Comparison of ENCODE assay signal across 9 cellular contexts in the genomic region with DNA sequence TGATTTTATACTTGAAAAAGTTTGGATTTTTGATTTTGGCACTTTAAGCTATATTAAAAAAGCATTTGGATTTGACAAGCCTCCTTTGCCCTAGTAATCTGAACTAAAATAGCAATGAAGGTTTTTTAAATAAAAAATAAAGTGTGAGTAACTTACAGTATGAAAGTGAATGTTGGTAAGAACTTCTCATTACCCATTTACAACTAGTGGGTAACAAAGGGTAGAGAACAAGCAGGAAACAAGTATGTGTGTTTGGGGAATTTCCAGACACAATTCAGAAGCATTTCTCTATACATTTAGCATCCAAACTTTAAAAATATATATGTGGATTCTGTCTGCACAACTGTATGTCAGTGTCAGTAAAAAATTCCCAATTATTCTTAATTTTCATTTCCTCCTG. TPM values are rescaled to one million over a fixed set of nuclear protein-coding genes. Genes with fewer than 3 reads are reported as not detected.
DNase-seq lines count a peak whose midpoint lies in the region; ATAC-seq and TF ChIP-seq lines count a peak whose summit lies in the region.
"Had no signal": no experiment of that assay in that cellular context is flagged by ENCODE, and none has a peak within 500 bp of the region (broad histone marks: within the 10 kb centered on the region; RNA-seq: fewer than 3 reads in every experiment).

No MANE protein-coding gene starts in this region.

- DNase-seq in BJ (ENCODE audit: low read depth) (no peak), activated B cell treated with CpG ODN at 0.5 μM for 24 hours (no peak), immature natural killer cell (no peak), mucosa of gallbladder (ENCODE audit: low spot score) (no peak), NCI-H1092 treated with DMSO at 0.1 percent for 48 hours (lab: John Stamatoyannopoulos, UW) (no peak), GDM1 (lab: John Stamatoyannopoulos, UW) (no peak), NCI-H526 treated with DMSO at 0.1 percent for 48 hours (lab: John Stamatoyannopoulos, UW) (no peak)
- DNase-seq: hypothalamus had no signal

- TF ChIP-seq CTCF in BJ (IDR thresholded peaks at IDR 0.05; ENCODE audit: insufficient read depth, low read depth, low read length), result no peak
- no peak for TF ChIP-seq CTCF in activated B cell treated with CpG ODN at 0.5 μM for 24 hours (IDR thresholded peaks at IDR 0.05)

- no peaks in the 10 kb centered on the region for H3K27me3 ChIP-seq in BJ (ENCODE audit: control insufficient read depth, insufficient read depth, low read length)

- CTCF ChIA-PET in BJ (lab: Yijun Ruan, JAX) (interaction anchor here (1.4 kb wide), 1 partner anchor 223 kb away, joined by 4 read pairs; no protein-coding TSS in a partner anchor), activated B cell treated with CpG ODN at 0.5 μM for 24 hours (lab: Charles Lee) (no interaction called here)

- peaks cover 7% of the 10 kb centered on the region for H3K36me3 Mint-ChIP-seq in activated B cell treated with CpG ODN at 0.5 μM for 24 hours (ENCODE audit: low read depth)
- H3K36me3 Mint-ChIP-seq in immature natural killer cell, result no peaks in the 10 kb centered on the region

- ATAC-seq in GM18873 (IDR thresholded peaks at IDR 0.05; ENCODE audit: low FRiP score, unreplicated experiment) (peak; percentile 29), activated B cell treated with CpG ODN at 0.5 μM for 24 hours (ENCODE audit: low read depth) (no peak)

- H3K4me3 Mint-ChIP-seq in activated B cell treated with CpG ODN at 0.5 μM for 24 hours (no peak overlapping the region), immature natural killer cell (peak overlapping the region in 1 of 5 donors; percentile 57)

- no peaks in the 10 kb centered on the region for H3K9me3 Mint-ChIP-seq in activated B cell treated with CpG ODN at 0.5 μM for 24 hours
- H3K9me3 Mint-ChIP-seq in immature natural killer cell, result no peaks in the 10 kb centered on the region

- intact Hi-C loops in activated B cell treated with CpG ODN at 0.5 μM for 24 hours (cut with micrococcal nuclease), result loop anchor here (5.0 kb wide), 2 partner anchors 466 to 1829 kb away; a partner anchor contains a TSS

- no peaks in the 10 kb centered on the region for H3K36me3 ChIP-seq in BJ (ENCODE audit: control insufficient read depth, insufficient read depth, low read length)

- H3K4me1 Mint-ChIP-seq in activated B cell treated with CpG ODN at 0.5 μM for 24 hours (peaks cover 40% of the 10 kb centered on the region), immature natural killer cell (peaks cover 37% of the 10 kb centered on the region in 2 donors)

- H3K27ac Mint-ChIP-seq in activated B cell treated with CpG ODN at 0.5 μM for 24 hours (peak overlapping the region; percentile 25), immature natural killer cell (peak overlapping the region in 4 of 6 donors; percentile 40 to 78 (median 63))

- POLR2A ChIA-PET in BJ (lab: Charles Lee), result no interaction called here
- POLR2A ChIA-PET in activated B cell treated with CpG ODN at 0.5 μM for 24 hours (lab: Charles Lee), result no interaction called here

- H3K4me3 ChIP-seq in BJ (ENCODE audit: low read depth, low read length), result peak overlapping the region; percentile 10

- H3K27me3 Mint-ChIP-seq in activated B cell treated with CpG ODN at 0.5 μM for 24 hours (no peaks in the 10 kb centered on the region), immature natural killer cell (ENCODE audit: low read depth in 3 of 3) (peaks cover 0 to 2% (median 0%) of the 10 kb centered on the region in 3 donors)

RNA-seq across cellular contexts. Expression of a gene that starts 2.9 kb away (rescaled TPM):
- polyA plus RNA-seq in BJ (2011; rRNA removed) (11.4 and 38.1 TPM in 2 replicates), immature natural killer cell (10 to 100 TPM; 47.5 to 81.9 (median 56.0) TPM)
- polyA minus RNA-seq in BJ (2011; rRNA and poly(A)+ RNA removed), result 15.0 and 19.6 TPM in 2 replicates
- total RNA-seq in activated B cell treated with CpG ODN at 0.5 μM for 24 hours (36.8 and 38.7 TPM in 2 replicates), mucosa of gallbladder (102 TPM)

RNA-seq across cellular contexts. Expression of a gene that starts 38.0 kb away (rescaled TPM):
- polyA plus RNA-seq in BJ (2011; rRNA removed) (133 and 214 TPM in 2 replicates), immature natural killer cell (1,000 to 10,000 TPM in 1 of 3 donors, 100 to 1,000 TPM in 2; 732 to 1,349 (median 964) TPM)
- 16.5 and 24.3 TPM in 2 replicates for polyA minus RNA-seq in BJ (2011; rRNA and poly(A)+ RNA removed)
- total RNA-seq in activated B cell treated with CpG ODN at 0.5 μM for 24 hours (259 and 301 TPM in 2 replicates), mucosa of gallbladder (376 TPM)
